Comparison of ENCODE assay signal across 2 cellular contexts in the genomic region with DNA sequence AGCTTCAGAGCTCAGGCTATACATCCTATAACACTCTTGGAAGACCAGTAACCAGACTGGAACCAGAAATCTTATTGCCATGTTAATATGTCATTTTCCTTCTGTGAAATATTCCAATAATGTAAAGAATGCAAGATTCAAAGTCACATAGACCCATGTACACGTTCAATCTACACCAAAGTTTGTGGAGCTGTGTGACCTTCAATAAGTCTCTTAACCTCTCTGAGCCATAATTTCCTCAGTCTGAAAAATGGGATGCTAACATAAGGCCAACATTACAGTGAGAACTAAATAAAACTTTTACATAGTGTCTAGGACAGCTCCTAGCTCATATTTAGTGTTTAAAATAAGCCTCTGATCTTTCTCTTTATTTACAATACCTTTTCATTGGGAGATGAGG.
TF ChIP-seq lines count a peak whose summit lies in the region.

No MANE protein-coding gene starts in this region.

TF ChIP-seq in A549, 52 proteins besides CTCF, POLR2A, EP300 and RAD21 (continued from another document and continues in another):
- TF ChIP-seq, protein P1, sequence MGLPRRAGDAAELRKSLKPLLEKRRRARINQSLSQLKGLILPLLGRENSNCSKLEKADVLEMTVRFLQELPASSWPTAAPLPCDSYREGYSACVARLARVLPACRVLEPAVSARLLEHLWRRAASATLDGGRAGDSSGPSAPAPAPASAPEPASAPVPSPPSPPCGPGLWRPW (IDR thresholded peaks at IDR 0.05): no peak
- TF ChIP-seq, protein P2, sequence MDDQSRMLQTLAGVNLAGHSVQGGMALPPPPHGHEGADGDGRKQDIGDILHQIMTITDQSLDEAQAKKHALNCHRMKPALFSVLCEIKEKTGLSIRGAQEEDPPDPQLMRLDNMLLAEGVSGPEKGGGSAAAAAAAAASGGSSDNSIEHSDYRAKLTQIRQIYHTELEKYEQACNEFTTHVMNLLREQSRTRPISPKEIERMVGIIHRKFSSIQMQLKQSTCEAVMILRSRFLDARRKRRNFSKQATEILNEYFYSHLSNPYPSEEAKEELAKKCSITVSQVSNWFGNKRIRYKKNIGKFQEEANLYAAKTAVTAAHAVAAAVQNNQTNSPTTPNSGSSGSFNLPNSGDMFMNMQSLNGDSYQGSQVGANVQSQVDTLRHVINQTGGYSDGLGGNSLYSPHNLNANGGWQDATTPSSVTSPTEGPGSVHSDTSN (IDR thresholded peaks at IDR 0.05): no peak
- TF ChIP-seq SMC3 (IDR thresholded peaks at IDR 0.05) (no peak), JUN (IDR thresholded peaks at IDR 0.05) (no peak), HOXB13 (CRISPR knock-in tag; IDR thresholded peaks at IDR 0.05; ENCODE audit: low read depth) (no peak), FOSL2 (IDR thresholded peaks at IDR 0.05) (no peak), FOSL2 (CRISPR knock-in tag; IDR thresholded peaks at IDR 0.05) (no peak), HEYL (CRISPR knock-in tag; IDR thresholded peaks at IDR 0.05) (no peak), CEBPB (IDR thresholded peaks at IDR 0.05) (no peak), SREBF2 (IDR thresholded peaks at IDR 0.05) (no peak), KDM5A (IDR thresholded peaks at IDR 0.05) (no peak), ZFP36 (IDR thresholded peaks at IDR 0.05; ENCODE audit: borderline replicate concordance, partially characterized antibody) (peak; percentile 86), CBX2 (IDR thresholded peaks at IDR 0.05; ENCODE audit: borderline replicate concordance, low read depth) (no peak), BHLHE40 (IDR thresholded peaks at IDR 0.05; ENCODE audit: low read depth, low read length) (no peak), ZSCAN20 (CRISPR knock-in tag; IDR thresholded peaks at IDR 0.05) (peak; percentile 54; the same call in 1 of the 2 replicates), ZC3H11A (IDR thresholded peaks at IDR 0.05) (no peak), RFX5 (IDR thresholded peaks at IDR 0.05) (no peak), HDAC2 (IDR thresholded peaks at IDR 0.05) (peak; percentile 94; the same call in 1 of the 2 replicates), TP53 (CRISPR knock-in tag; IDR thresholded peaks at IDR 0.05) (no peak), GATA3 (IDR thresholded peaks at IDR 0.05; ENCODE audit: borderline replicate concordance) (no peak), CBX8 (IDR thresholded peaks at IDR 0.05) (no peak), MAZ (IDR thresholded peaks at IDR 0.05; ENCODE audit: borderline replicate concordance, low read depth, low read length) (no peak), NPAS2 (CRISPR knock-in tag; IDR thresholded peaks at IDR 0.05; ENCODE audit: borderline replicate concordance) (no peak), FOXS1 (CRISPR knock-in tag; IDR thresholded peaks at IDR 0.05) (no peak), RCOR1 (IDR thresholded peaks at IDR 0.05; ENCODE audit: low read depth, low read length) (no peak), JUNB (IDR thresholded peaks at IDR 0.05) (no peak), KDM1A (IDR thresholded peaks at IDR 0.05; ENCODE audit: low read depth) (peak; percentile 91), HOXB5 (CRISPR knock-in tag; IDR thresholded peaks at IDR 0.05) (no peak), CHD4 (IDR thresholded peaks at IDR 0.05; ENCODE audit: borderline replicate concordance) (0 out of 2 replicates have a peak, but pooled peaks have one; percentile 63), NFE2L2 (conservative IDR thresholded peaks at IDR 0.05; ENCODE audit: low read length) (no peak), RARB (CRISPR knock-in tag; IDR thresholded peaks at IDR 0.05) (peak; percentile 12; the same call in 1 of the 2 replicates), ZNF302 (CRISPR knock-in tag; IDR thresholded peaks at IDR 0.05) (no peak), NR3C1 (IDR thresholded peaks at IDR 0.05) (no peak), EHMT2 (IDR thresholded peaks at IDR 0.05; ENCODE audit: low read depth) (no peak)
- TF ChIP-seq, protein P3, sequence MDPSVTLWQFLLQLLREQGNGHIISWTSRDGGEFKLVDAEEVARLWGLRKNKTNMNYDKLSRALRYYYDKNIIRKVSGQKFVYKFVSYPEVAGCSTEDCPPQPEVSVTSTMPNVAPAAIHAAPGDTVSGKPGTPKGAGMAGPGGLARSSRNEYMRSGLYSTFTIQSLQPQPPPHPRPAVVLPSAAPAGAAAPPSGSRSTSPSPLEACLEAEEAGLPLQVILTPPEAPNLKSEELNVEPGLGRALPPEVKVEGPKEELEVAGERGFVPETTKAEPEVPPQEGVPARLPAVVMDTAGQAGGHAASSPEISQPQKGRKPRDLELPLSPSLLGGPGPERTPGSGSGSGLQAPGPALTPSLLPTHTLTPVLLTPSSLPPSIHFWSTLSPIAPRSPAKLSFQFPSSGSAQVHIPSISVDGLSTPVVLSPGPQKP (IDR thresholded peaks at IDR 0.05; ENCODE audit: low read depth, low read length): no peak
- TF ChIP-seq, protein P4, sequence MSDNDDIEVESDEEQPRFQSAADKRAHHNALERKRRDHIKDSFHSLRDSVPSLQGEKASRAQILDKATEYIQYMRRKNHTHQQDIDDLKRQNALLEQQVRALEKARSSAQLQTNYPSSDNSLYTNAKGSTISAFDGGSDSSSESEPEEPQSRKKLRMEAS (IDR thresholded peaks at IDR 0.05): no peak
- TF ChIP-seq, protein P5, sequence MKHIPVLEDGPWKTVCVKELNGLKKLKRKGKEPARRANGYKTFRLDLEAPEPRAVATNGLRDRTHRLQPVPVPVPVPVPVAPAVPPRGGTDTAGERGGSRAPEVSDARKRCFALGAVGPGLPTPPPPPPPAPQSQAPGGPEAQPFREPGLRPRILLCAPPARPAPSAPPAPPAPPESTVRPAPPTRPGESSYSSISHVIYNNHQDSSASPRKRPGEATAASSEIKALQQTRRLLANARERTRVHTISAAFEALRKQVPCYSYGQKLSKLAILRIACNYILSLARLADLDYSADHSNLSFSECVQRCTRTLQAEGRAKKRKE (CRISPR knock-in tag; IDR thresholded peaks at IDR 0.05; ENCODE audit: low read depth): no peak
- TF ChIP-seq, protein P6, sequence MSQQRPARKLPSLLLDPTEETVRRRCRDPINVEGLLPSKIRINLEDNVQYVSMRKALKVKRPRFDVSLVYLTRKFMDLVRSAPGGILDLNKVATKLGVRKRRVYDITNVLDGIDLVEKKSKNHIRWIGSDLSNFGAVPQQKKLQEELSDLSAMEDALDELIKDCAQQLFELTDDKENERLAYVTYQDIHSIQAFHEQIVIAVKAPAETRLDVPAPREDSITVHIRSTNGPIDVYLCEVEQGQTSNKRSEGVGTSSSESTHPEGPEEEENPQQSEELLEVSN (IDR thresholded peaks at IDR 0.05; ENCODE audit: borderline replicate concordance, low read depth): no peak
- TF ChIP-seq, protein P7, sequence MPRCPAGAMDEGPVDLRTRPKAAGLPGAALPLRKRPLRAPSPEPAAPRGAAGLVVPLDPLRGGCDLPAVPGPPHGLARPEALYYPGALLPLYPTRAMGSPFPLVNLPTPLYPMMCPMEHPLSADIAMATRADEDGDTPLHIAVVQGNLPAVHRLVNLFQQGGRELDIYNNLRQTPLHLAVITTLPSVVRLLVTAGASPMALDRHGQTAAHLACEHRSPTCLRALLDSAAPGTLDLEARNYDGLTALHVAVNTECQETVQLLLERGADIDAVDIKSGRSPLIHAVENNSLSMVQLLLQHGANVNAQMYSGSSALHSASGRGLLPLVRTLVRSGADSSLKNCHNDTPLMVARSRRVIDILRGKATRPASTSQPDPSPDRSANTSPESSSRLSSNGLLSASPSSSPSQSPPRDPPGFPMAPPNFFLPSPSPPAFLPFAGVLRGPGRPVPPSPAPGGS (IDR thresholded peaks at IDR 0.05): no peak

TF ChIP-seq in IMR-90, 13 proteins besides CTCF, POLR2A, EP300 and RAD21 (continued from another document):
- TF ChIP-seq MAZ (IDR thresholded peaks at IDR 0.05; ENCODE audit: borderline replicate concordance, low read depth, low read length): no peak
- TF ChIP-seq FOS (IDR thresholded peaks at IDR 0.05; ENCODE audit: low read depth, low read length): no peak
- no peak for TF ChIP-seq CEBPB (IDR thresholded peaks at IDR 0.05; ENCODE audit: low read depth, low read length)
- no peak for TF ChIP-seq MXI1 (IDR thresholded peaks at IDR 0.05; ENCODE audit: borderline replicate concordance, low read depth, low read length)
- TF ChIP-seq, protein P8, sequence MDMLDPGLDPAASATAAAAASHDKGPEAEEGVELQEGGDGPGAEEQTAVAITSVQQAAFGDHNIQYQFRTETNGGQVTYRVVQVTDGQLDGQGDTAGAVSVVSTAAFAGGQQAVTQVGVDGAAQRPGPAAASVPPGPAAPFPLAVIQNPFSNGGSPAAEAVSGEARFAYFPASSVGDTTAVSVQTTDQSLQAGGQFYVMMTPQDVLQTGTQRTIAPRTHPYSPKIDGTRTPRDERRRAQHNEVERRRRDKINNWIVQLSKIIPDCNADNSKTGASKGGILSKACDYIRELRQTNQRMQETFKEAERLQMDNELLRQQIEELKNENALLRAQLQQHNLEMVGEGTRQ (IDR thresholded peaks at IDR 0.05; ENCODE audit: low read depth, low read length): no peak
- no peak for TF ChIP-seq RFX5 (IDR thresholded peaks at IDR 0.05; ENCODE audit: low read depth, low read length)
- TF ChIP-seq MAFK (IDR thresholded peaks at IDR 0.05; ENCODE audit: low read depth, low read length): no peak
